9 cellular contexts compared by ENCODE assay signal in the genomic region with DNA sequence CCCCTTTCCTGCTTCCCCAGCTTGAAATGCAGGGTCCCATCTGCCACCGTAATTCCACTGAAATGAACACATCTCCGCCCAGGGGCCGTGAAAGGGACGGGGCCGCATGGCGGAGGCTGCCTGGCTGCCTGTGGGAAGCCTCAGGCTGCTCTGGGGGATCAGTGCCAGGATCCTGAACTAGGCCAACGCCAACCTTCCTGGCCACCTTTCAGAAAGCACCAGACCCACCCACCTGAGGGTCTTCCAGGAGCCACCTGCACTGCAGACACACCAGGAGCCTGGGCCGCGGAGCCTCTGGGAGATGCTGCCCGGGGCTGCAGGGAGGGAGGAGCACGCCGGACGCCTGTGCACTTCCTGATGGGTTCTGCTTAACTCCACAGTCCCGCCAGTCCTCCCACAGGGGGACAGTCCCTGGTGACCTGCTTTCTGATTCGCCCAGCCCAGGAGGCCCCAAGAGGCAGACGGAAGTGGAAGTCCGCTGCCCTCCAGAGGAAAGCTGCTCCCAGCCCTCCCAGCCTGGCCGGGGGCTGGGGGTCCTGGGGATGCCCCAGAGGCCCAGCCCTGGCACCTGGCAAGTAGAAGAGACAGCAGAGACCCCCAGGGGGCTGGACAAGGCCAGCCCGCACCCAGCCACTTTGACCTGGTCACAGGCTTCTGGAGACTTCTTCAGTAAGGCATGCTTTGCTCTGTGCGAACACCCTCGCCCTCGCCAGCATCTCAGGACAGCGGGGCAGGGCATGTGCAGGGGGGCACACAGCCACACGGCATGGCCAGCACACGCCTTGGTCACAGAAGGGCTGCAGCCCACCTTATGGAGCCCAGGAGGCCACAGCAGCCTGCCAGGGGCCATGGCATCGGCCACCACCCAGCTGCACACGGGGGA. TPM values are rescaled to one million over a fixed set of nuclear protein-coding genes. Genes with fewer than 3 reads are reported as not detected.
A peak's percentile ranks its signal among the peaks of the same experiment; 100 is the strongest.
DNase-seq lines count a peak whose midpoint lies in the region; ATAC-seq and TF ChIP-seq lines count a peak whose summit lies in the region.
"Had no signal": no experiment of that assay in that cellular context is flagged by ENCODE, and none has a peak within 500 bp of the region (broad histone marks: within the 10 kb centered on the region; RNA-seq: fewer than 3 reads in every experiment).

A gene with protein sequence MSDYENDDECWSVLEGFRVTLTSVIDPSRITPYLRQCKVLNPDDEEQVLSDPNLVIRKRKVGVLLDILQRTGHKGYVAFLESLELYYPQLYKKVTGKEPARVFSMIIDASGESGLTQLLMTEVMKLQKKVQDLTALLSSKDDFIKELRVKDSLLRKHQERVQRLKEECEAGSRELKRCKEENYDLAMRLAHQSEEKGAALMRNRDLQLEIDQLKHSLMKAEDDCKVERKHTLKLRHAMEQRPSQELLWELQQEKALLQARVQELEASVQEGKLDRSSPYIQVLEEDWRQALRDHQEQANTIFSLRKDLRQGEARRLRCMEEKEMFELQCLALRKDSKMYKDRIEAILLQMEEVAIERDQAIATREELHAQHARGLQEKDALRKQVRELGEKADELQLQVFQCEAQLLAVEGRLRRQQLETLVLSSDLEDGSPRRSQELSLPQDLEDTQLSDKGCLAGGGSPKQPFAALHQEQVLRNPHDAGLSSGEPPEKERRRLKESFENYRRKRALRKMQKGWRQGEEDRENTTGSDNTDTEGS (minus strand): TSS at position 370 of the 883 bp plus-strand sequence. CDS start 1,591 bp downstream, outside the sequence.

- no peaks in the 10 kb centered on the region for H3K79me2 ChIP-seq in H9 (ENCODE audit: insufficient read depth, low read length)

- H3K27me3 Mint-ChIP-seq in activated T-cell treated with anti-CD3 and anti-CD28 coated beads, Interleukin-2, amount 50 U/mL, for 24 hours = no peaks in the 10 kb centered on the region
- H3K27me3 Mint-ChIP-seq in activated naive CD8-positive, alpha-beta T cell treated with anti-CD3 and anti-CD28 coated beads for 36 hours = no peaks in the 10 kb centered on the region
- no peaks in the 10 kb centered on the region for H3K27me3 Mint-ChIP-seq in H9 (ENCODE audit: low read depth)

- intact Hi-C loops in lower leg skin (cut with DNase I; ENCODE audit: low total_unique reads) = no loop called here
- intact Hi-C loops in upper lobe of right lung (cut with DNase I) = no loop called here
- intact Hi-C loops in posterior vena cava (cut with DNase I) = no loop called here

- no peaks in the 10 kb centered on the region for H3K4me1 Mint-ChIP-seq in activated T-cell treated with anti-CD3 and anti-CD28 coated beads, Interleukin-2, amount 50 U/mL, for 24 hours (ENCODE audit: low read depth)
- H3K4me1 Mint-ChIP-seq in activated naive CD8-positive, alpha-beta T cell treated with anti-CD3 and anti-CD28 coated beads for 36 hours = peaks cover 2% of the 10 kb centered on the region
- H3K4me1 Mint-ChIP-seq in H9 = peaks cover 0 to 5% of the 10 kb centered on the region in 2 experiments; a peak in 1 of 4 replicates

- H2AK5ac ChIP-seq in H9 (ENCODE audit: insufficient read length, low read length) = no peak within 1 kb of the TSS

- no peaks in the 10 kb centered on the region for H3K79me1 ChIP-seq in H9 (ENCODE audit: insufficient read depth, low read depth, low read length, poor library complexity, severe bottlenecking)

- H3K9me3 ChIP-seq in upper lobe of right lung (no peaks in the 10 kb centered on the region), H9 (ENCODE audit: control insufficient read depth, low read depth, low read length) (no peaks in the 10 kb centered on the region)

- H3K23me2 ChIP-seq in H9 (ENCODE audit: insufficient read length, low read depth, low read length, poor library complexity, severe bottlenecking) = no peaks in the 10 kb centered on the region

- H3K4me2 ChIP-seq in H9 (ENCODE audit: insufficient read depth, insufficient read length, low read length) = no peak within 1 kb of the TSS

- no peak within 1 kb of the TSS for H2BK15ac ChIP-seq in H9 (ENCODE audit: low read depth, low read length)

- H3K4me1 ChIP-seq in upper lobe of right lung (peaks cover 8% of the 10 kb centered on the region), H9 (ENCODE audit: insufficient read depth, low read length) (no peaks in the 10 kb centered on the region)

- H3K27ac ChIP-seq in upper lobe of right lung (peak within 1 kb of the TSS; percentile 53), H9 (ENCODE audit: insufficient read length, low read depth, low read length) (no peak within 1 kb of the TSS)

- H3K4me3 ChIP-seq in lower leg skin (ENCODE audit: low read depth, poor library complexity, severe bottlenecking) = peak within 1 kb of the TSS; percentile 11
- H3K4me3 ChIP-seq in upper lobe of right lung = peak within 1 kb of the TSS; percentile 43

- H4K20me1 ChIP-seq in H9 (ENCODE audit: control insufficient read depth, insufficient read depth, insufficient read length) = no peaks in the 10 kb centered on the region

- no peak within 1 kb of the TSS for H3K23ac ChIP-seq in H9 (ENCODE audit: insufficient read length, low read depth, low read length)

- H4K91ac ChIP-seq in H9 (ENCODE audit: insufficient read length, low read depth, low read length) = no peak within 1 kb of the TSS

- peak within 1 kb of the TSS; percentile 50 for H3K4me3 Mint-ChIP-seq in activated T-cell treated with anti-CD3 and anti-CD28 coated beads, Interleukin-2, amount 50 U/mL, for 24 hours
- peak within 1 kb of the TSS; percentile 40 for H3K4me3 Mint-ChIP-seq in activated naive CD8-positive, alpha-beta T cell treated with anti-CD3 and anti-CD28 coated beads for 36 hours
- H3K4me3 Mint-ChIP-seq in H9 = no peak within 1 kb of the TSS

- no peak within 1 kb of the TSS; the same call in 1 of the 2 replicates for H3K14ac ChIP-seq in H9 (ENCODE audit: insufficient read depth, low read length)

- no peak within 1 kb of the TSS for H3K18ac ChIP-seq in H9 (ENCODE audit: insufficient read length, low read depth, low read length)

- no peak within 1 kb of the TSS for H2AFZ ChIP-seq in H9 (ENCODE audit: low read length)

- no peak within 1 kb of the TSS for H3K56ac ChIP-seq in H9 (ENCODE audit: insufficient read length, low read depth, low read length)

- H3K27ac Mint-ChIP-seq in activated T-cell treated with anti-CD3 and anti-CD28 coated beads, Interleukin-2, amount 50 U/mL, for 24 hours = peak within 1 kb of the TSS; percentile 29
- H3K27ac Mint-ChIP-seq in activated naive CD8-positive, alpha-beta T cell treated with anti-CD3 and anti-CD28 coated beads for 36 hours = no peak within 1 kb of the TSS
- peak within 1 kb of the TSS in 1 of 3 experiments; percentile 44; a peak in 3 of 7 replicates for H3K27ac Mint-ChIP-seq in H9

- no peak within 1 kb of the TSS for H4K8ac ChIP-seq in H9 (replicated peaks; ENCODE audit: insufficient read length, low read depth, low read length)

- no peak within 1 kb of the TSS for H2BK5ac ChIP-seq in H9 (ENCODE audit: insufficient read length, low read length)

- ATAC-seq in upper lobe of right lung = peak; percentile 82

- no peak within 1 kb of the TSS for H2BK12ac ChIP-seq in H9 (ENCODE audit: insufficient read length, low read depth, low read length)

- H4K5ac ChIP-seq in H9 (ENCODE audit: insufficient read length, low read depth, low read length) = no peak within 1 kb of the TSS

- no peak within 1 kb of the TSS for H3K4ac ChIP-seq in H9 (ENCODE audit: low read depth, low read length)

- no peak within 1 kb of the TSS for H3K9ac ChIP-seq in H9 (ENCODE audit: extremely low read depth, insufficient read length, low read length)

- peak; percentile 33 for DNase-seq in activated T-cell treated with anti-CD3 and anti-CD28 coated beads, Interleukin-2, amount 50 U/mL, for 24 hours
- DNase-seq in activated T-cell treated with anti-CD3 and anti-CD28 coated beads, Interleukin-2, amount 50 U/mL, for 1 hour = no peak
- DNase-seq in activated naive CD8-positive, alpha-beta T cell treated with anti-CD3 and anti-CD28 coated beads for 36 hours = no peak
- no peak for DNase-seq in lower leg skin (ENCODE audit: low spot score in 2 of 2)
- peak; percentile 82 for DNase-seq in upper lobe of right lung
- DNase-seq in H9 = no peak
- no peak for DNase-seq in posterior vena cava (ENCODE audit: low spot score)
- DNase-seq in NCI-H1105 treated with DMSO at 0.1 percent for 48 hours (lab: John Stamatoyannopoulos, UW) = no peak
- DNase-seq: DND-41 had no signal

- no peaks in the 10 kb centered on the region for H3K9me3 Mint-ChIP-seq in activated T-cell treated with anti-CD3 and anti-CD28 coated beads, Interleukin-2, amount 50 U/mL, for 24 hours
- no peaks in the 10 kb centered on the region for H3K9me3 Mint-ChIP-seq in activated naive CD8-positive, alpha-beta T cell treated with anti-CD3 and anti-CD28 coated beads for 36 hours
- no peaks in the 10 kb centered on the region for H3K9me3 Mint-ChIP-seq in H9

- H3K36me3 ChIP-seq in upper lobe of right lung = no peaks in the 10 kb centered on the region

- no peaks in the 10 kb centered on the region for H3K27me3 ChIP-seq in upper lobe of right lung
- H3K27me3 ChIP-seq in H9 (ENCODE audit: insufficient read depth, low read length) = no peaks in the 10 kb centered on the region

- no peak for TF ChIP-seq POLR2A in lower leg skin (IDR thresholded peaks at IDR 0.05)

- no peak within 1 kb of the TSS for H3T11ph ChIP-seq in H9 (ENCODE audit: low read length)

- H2BK120ac ChIP-seq in H9 (ENCODE audit: low read depth, low read length, poor library complexity, severe bottlenecking) = no peak within 1 kb of the TSS

- no peak within 1 kb of the TSS for H2BK20ac ChIP-seq in H9 (ENCODE audit: low read depth, low read length, poor library complexity, severe bottlenecking)

- WGBS in lower leg skin, 2 donors = 43 to 50% methylated on average over 22 of the region's 27 CpGs
- no CpG with 5 or more reads among the region's 27 CpGs for WGBS in H9 (ENCODE audit: extremely low coverage, insufficient read length, low lambda C conversion rate)

- H3K36me3 Mint-ChIP-seq in activated T-cell treated with anti-CD3 and anti-CD28 coated beads, Interleukin-2, amount 50 U/mL, for 24 hours (ENCODE audit: low read depth) = peaks cover 32% of the 10 kb centered on the region
- H3K36me3 Mint-ChIP-seq in activated naive CD8-positive, alpha-beta T cell treated with anti-CD3 and anti-CD28 coated beads for 36 hours = peaks cover 3% of the 10 kb centered on the region
- peaks cover 0 to 14% (median 6%) of the 10 kb centered on the region in 3 experiments; a peak in 4 of 7 replicates for H3K36me3 Mint-ChIP-seq in H9 (ENCODE audit: insufficient read depth in 1 of 3, low read depth in 3 of 3)

- TF ChIP-seq CTCF in lower leg skin (IDR thresholded peaks at IDR 0.05) (no peak), upper lobe of right lung (IDR thresholded peaks at IDR 0.05) (no peak), H9 (conservative IDR thresholded peaks at IDR 0.05) (no peak)

RNA-seq across cellular contexts. Expression of the gene that starts here (rescaled TPM):
- total RNA-seq in activated naive CD8-positive, alpha-beta T cell treated with anti-CD3 and anti-CD28 coated beads for 36 hours = 1 to 10 TPM; 1.5 to 1.8 TPM
- 1 to 10 TPM; 2.4 to 4.2 (median 3.2) TPM for total RNA-seq in lower leg skin
- 10.0 TPM for total RNA-seq in upper lobe of right lung
- total RNA-seq in H9 (2021) = 5.5 and 5.6 TPM in 2 replicates
- total RNA-seq in posterior vena cava = 1 to 10 TPM; 3.1 to 3.9 TPM

Comparison
In these comparisons a context has a peak if more than half of its experiments do, and no peak if none do; other contexts are left out.
1. DNase-seq: peak in activated T-cell treated with anti-CD3 and anti-CD28 coated beads, Interleukin-2, amount 50 U/mL, for 24 hours (single experiment) and upper lobe of right lung (single experiment); none in activated T-cell treated with anti-CD3 and anti-CD28 coated beads, Interleukin-2, amount 50 U/mL, for 1 hour (single experiment), activated naive CD8-positive, alpha-beta T cell treated with anti-CD3 and anti-CD28 coated beads for 36 hours (single experiment), lower leg skin (0 of 2), H9 (single experiment), posterior vena cava (single experiment) and NCI-H1105 treated with DMSO at 0.1 percent for 48 hours (single experiment).
2. H3K4me3 Mint-ChIP-seq: peak in activated T-cell treated with anti-CD3 and anti-CD28 coated beads, Interleukin-2, amount 50 U/mL, for 24 hours (single experiment) and activated naive CD8-positive, alpha-beta T cell treated with anti-CD3 and anti-CD28 coated beads for 36 hours (single experiment); none in H9 (0 of 2).